Comparison of ENCODE assay signal across 2 cellular contexts in genomic region chr4:7007944-7008343, GRCh38.
TF ChIP-seq lines count a peak whose summit lies in the region.

No MANE protein-coding gene starts in this region.

TF ChIP-seq in GM12891, 5 proteins besides CTCF, POLR2A, EP300 and RAD21:
- TF ChIP-seq POLR2AphosphoS5 (IDR thresholded peaks at IDR 0.05; ENCODE audit: low read depth, low read length): no peak
- no peak for TF ChIP-seq SPI1 (IDR thresholded peaks at IDR 0.05; ENCODE audit: low read depth, low read length)
- TF ChIP-seq POU2F2 (IDR thresholded peaks at IDR 0.05; ENCODE audit: low read depth, low read length): no peak
- no peak for TF ChIP-seq TAF1 (IDR thresholded peaks at IDR 0.05; ENCODE audit: low read depth, low read length)
- no peak for TF ChIP-seq PAX5 (IDR thresholded peaks at IDR 0.05; ENCODE audit: insufficient read depth, low read length, severe bottlenecking)

TF ChIP-seq in IMR-90, 13 proteins besides CTCF, POLR2A, EP300 and RAD21:
- TF ChIP-seq, protein P1, sequence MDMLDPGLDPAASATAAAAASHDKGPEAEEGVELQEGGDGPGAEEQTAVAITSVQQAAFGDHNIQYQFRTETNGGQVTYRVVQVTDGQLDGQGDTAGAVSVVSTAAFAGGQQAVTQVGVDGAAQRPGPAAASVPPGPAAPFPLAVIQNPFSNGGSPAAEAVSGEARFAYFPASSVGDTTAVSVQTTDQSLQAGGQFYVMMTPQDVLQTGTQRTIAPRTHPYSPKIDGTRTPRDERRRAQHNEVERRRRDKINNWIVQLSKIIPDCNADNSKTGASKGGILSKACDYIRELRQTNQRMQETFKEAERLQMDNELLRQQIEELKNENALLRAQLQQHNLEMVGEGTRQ (IDR thresholded peaks at IDR 0.05; ENCODE audit: low read depth, low read length): no peak
- TF ChIP-seq NFE2L2 (IDR thresholded peaks at IDR 0.05; ENCODE audit: low read depth, low read length): no peak
- TF ChIP-seq FOS (IDR thresholded peaks at IDR 0.05; ENCODE audit: low read depth, low read length): no peak
- TF ChIP-seq CHD1 (IDR thresholded peaks at IDR 0.05; ENCODE audit: low read depth, low read length): no peak
- TF ChIP-seq SMC3 (IDR thresholded peaks at IDR 0.05; ENCODE audit: low read depth, low read length): no peak
- TF ChIP-seq RCOR1 (IDR thresholded peaks at IDR 0.05; ENCODE audit: insufficient replicate concordance, low read length): no peak
- no peak for TF ChIP-seq CEBPB (IDR thresholded peaks at IDR 0.05; ENCODE audit: low read depth, low read length)
- TF ChIP-seq BHLHE40 (IDR thresholded peaks at IDR 0.05; ENCODE audit: low read depth, low read length): no peak
- no peak for TF ChIP-seq MAFK (IDR thresholded peaks at IDR 0.05; ENCODE audit: low read depth, low read length)
